In the genomic region with DNA sequence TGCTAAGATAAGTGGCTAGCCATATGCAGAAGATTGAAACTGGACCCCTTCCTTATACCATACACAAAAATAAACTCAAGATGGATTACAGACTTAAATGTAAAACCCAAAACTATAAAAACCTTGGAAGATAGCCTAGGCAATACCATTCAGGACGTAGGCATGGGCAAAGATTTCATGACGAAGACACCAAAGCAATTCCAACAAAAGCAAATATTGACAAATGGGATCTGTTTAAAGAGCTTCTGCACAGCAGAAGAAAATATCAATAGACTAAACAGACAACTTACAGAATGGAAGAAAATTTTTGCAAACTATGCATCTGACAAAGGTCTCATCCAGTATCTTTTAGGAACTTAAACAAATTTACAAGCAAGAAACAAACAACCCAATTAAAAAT, we compare ENCODE assay signal across 1 cellular context.
TF ChIP-seq lines count a peak whose summit lies in the region.
"Not testable (repeated sequence)": the region's sequence is repeated elsewhere in the genome, so short reads cannot be mapped to it uniquely, and the experiment has no call there.

No MANE protein-coding gene starts in this region.

TF ChIP-seq in HepG2, 621 proteins besides CTCF, POLR2A, EP300 and RAD21 (continued from another document):
- TF ChIP-seq, protein P1, sequence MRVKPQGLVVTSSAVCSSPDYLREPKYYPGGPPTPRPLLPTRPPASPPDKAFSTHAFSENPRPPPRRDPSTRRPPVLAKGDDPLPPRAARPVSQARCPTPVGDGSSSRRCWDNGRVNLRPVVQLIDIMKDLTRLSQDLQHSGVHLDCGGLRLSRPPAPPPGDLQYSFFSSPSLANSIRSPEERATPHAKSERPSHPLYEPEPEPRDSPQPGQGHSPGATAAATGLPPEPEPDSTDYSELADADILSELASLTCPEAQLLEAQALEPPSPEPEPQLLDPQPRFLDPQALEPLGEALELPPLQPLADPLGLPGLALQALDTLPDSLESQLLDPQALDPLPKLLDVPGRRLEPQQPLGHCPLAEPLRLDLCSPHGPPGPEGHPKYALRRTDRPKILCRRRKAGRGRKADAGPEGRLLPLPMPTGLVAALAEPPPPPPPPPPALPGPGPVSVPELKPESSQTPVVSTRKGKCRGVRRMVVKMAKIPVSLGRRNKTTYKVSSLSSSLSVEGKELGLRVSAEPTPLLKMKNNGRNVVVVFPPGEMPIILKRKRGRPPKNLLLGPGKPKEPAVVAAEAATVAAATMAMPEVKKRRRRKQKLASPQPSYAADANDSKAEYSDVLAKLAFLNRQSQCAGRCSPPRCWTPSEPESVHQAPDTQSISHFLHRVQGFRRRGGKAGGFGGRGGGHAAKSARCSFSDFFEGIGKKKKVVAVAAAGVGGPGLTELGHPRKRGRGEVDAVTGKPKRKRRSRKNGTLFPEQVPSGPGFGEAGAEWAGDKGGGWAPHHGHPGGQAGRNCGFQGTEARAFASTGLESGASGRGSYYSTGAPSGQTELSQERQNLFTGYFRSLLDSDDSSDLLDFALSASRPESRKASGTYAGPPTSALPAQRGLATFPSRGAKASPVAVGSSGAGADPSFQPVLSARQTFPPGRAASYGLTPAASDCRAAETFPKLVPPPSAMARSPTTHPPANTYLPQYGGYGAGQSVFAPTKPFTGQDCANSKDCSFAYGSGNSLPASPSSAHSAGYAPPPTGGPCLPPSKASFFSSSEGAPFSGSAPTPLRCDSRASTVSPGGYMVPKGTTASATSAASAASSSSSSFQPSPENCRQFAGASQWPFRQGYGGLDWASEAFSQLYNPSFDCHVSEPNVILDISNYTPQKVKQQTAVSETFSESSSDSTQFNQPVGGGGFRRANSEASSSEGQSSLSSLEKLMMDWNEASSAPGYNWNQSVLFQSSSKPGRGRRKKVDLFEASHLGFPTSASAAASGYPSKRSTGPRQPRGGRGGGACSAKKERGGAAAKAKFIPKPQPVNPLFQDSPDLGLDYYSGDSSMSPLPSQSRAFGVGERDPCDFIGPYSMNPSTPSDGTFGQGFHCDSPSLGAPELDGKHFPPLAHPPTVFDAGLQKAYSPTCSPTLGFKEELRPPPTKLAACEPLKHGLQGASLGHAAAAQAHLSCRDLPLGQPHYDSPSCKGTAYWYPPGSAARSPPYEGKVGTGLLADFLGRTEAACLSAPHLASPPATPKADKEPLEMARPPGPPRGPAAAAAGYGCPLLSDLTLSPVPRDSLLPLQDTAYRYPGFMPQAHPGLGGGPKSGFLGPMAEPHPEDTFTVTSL (CRISPR knock-in tag; IDR thresholded peaks at IDR 0.05; ENCODE audit: borderline replicate concordance) = peak; percentile 98
- TF ChIP-seq RXRB (CRISPR knock-in tag; IDR thresholded peaks at IDR 0.05; ENCODE audit: borderline replicate concordance) (0 out of 2 replicates have a peak, but pooled peaks have one; percentile 49), CREM (IDR thresholded peaks at IDR 0.05) (peak; percentile 40; the same call in 1 of the 2 replicates), ISL2 (CRISPR knock-in tag; IDR thresholded peaks at IDR 0.05) (peak; percentile 73), SALL1 (CRISPR knock-in tag; IDR thresholded peaks at IDR 0.05) (peak; percentile 14; the same call in 1 of the 2 replicates), POGZ (CRISPR knock-in tag; IDR thresholded peaks at IDR 0.05) (peak; percentile 65), SAP130 (CRISPR knock-in tag; IDR thresholded peaks at IDR 0.05; ENCODE audit: low read depth) (peak; percentile 19; the same call in 1 of the 2 replicates), GATAD2A (CRISPR knock-in tag; IDR thresholded peaks at IDR 0.05) (peak; percentile 86), FOXA3 (CRISPR knock-in tag; IDR thresholded peaks at IDR 0.05) (peak; percentile 87), SIX1 (CRISPR knock-in tag; IDR thresholded peaks at IDR 0.05; ENCODE audit: borderline replicate concordance) (peak; percentile 33; the same call in 1 of the 2 replicates), SOX5 (CRISPR knock-in tag; IDR thresholded peaks at IDR 0.05; ENCODE audit: borderline replicate concordance) (0 out of 2 replicates have a peak, but pooled peaks have one; percentile 37), FOXK1 (CRISPR knock-in tag; IDR thresholded peaks at IDR 0.05; ENCODE audit: borderline replicate concordance, low read depth) (peak; percentile 66; the same call in 1 of the 2 replicates), ZNF644 (CRISPR knock-in tag; IDR thresholded peaks at IDR 0.05; ENCODE audit: low read depth) (peak; percentile 59; the same call in 1 of the 2 replicates), FOXP1 (CRISPR knock-in tag; IDR thresholded peaks at IDR 0.05) (peak; percentile 75), NCOA2 (CRISPR knock-in tag; IDR thresholded peaks at IDR 0.05) (0 out of 2 replicates have a peak, but pooled peaks have one; percentile 44), FOXJ3 (CRISPR knock-in tag; IDR thresholded peaks at IDR 0.05; ENCODE audit: borderline replicate concordance) (peak; percentile 23; the same call in 1 of the 2 replicates), MIXL1 (CRISPR knock-in tag; IDR thresholded peaks at IDR 0.05) (peak; percentile 46; the same call in 1 of the 2 replicates), HMG20A (CRISPR knock-in tag; IDR thresholded peaks at IDR 0.05; ENCODE audit: borderline replicate concordance) (peak; percentile 74; the same call in 1 of the 2 replicates), SOX13 (CRISPR knock-in tag; conservative IDR thresholded peaks at IDR 0.05 in 1 of 2, IDR thresholded peaks at IDR 0.05 in 1 of 2) (peak in 1 of 2 experiments; percentile 67; a peak in 2 of 4 replicates), TCF7 (IDR thresholded peaks at IDR 0.05; ENCODE audit: low read depth) (peak; percentile 59; the same call in 1 of the 2 replicates), ZNF792 (CRISPR knock-in tag; IDR thresholded peaks at IDR 0.05) (0 out of 2 replicates have a peak, but pooled peaks have one; percentile 24), BCL6 (CRISPR knock-in tag; IDR thresholded peaks at IDR 0.05) (peak; percentile 73), CREB1 (CRISPR knock-in tag; IDR thresholded peaks at IDR 0.05) (0 out of 2 replicates have a peak, but pooled peaks have one; percentile 32), ZNF614 (CRISPR knock-in tag; IDR thresholded peaks at IDR 0.05; ENCODE audit: borderline replicate concordance) (0 out of 2 replicates have a peak, but pooled peaks have one; percentile 34), FOXO1 (CRISPR knock-in tag; IDR thresholded peaks at IDR 0.05) (peak; percentile 22; the same call in 1 of the 2 replicates)
- TF ChIP-seq CREM (CRISPR knock-in tag; IDR thresholded peaks at IDR 0.05); FOXP1 (IDR thresholded peaks at IDR 0.05); SOX13 (IDR thresholded peaks at IDR 0.05); CREB1 (IDR thresholded peaks at IDR 0.05): not testable (repeated sequence)
- TF ChIP-seq, protein P2, sequence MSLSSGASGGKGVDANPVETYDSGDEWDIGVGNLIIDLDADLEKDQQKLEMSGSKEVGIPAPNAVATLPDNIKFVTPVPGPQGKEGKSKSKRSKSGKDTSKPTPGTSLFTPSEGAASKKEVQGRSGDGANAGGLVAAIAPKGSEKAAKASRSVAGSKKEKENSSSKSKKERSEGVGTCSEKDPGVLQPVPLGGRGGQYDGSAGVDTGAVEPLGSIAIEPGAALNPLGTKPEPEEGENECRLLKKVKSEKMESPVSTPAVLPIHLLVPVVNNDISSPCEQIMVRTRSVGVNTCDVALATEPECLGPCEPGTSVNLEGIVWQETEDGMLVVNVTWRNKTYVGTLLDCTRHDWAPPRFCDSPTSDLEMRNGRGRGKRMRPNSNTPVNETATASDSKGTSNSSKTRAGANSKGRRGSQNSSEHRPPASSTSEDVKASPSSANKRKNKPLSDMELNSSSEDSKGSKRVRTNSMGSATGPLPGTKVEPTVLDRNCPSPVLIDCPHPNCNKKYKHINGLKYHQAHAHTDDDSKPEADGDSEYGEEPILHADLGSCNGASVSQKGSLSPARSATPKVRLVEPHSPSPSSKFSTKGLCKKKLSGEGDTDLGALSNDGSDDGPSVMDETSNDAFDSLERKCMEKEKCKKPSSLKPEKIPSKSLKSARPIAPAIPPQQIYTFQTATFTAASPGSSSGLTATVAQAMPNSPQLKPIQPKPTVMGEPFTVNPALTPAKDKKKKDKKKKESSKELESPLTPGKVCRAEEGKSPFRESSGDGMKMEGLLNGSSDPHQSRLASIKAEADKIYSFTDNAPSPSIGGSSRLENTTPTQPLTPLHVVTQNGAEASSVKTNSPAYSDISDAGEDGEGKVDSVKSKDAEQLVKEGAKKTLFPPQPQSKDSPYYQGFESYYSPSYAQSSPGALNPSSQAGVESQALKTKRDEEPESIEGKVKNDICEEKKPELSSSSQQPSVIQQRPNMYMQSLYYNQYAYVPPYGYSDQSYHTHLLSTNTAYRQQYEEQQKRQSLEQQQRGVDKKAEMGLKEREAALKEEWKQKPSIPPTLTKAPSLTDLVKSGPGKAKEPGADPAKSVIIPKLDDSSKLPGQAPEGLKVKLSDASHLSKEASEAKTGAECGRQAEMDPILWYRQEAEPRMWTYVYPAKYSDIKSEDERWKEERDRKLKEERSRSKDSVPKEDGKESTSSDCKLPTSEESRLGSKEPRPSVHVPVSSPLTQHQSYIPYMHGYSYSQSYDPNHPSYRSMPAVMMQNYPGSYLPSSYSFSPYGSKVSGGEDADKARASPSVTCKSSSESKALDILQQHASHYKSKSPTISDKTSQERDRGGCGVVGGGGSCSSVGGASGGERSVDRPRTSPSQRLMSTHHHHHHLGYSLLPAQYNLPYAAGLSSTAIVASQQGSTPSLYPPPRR (CRISPR knock-in tag; IDR thresholded peaks at IDR 0.05; ENCODE audit: borderline replicate concordance) = peak; percentile 48; the same call in 1 of the 2 replicates
- TF ChIP-seq, protein P3, sequence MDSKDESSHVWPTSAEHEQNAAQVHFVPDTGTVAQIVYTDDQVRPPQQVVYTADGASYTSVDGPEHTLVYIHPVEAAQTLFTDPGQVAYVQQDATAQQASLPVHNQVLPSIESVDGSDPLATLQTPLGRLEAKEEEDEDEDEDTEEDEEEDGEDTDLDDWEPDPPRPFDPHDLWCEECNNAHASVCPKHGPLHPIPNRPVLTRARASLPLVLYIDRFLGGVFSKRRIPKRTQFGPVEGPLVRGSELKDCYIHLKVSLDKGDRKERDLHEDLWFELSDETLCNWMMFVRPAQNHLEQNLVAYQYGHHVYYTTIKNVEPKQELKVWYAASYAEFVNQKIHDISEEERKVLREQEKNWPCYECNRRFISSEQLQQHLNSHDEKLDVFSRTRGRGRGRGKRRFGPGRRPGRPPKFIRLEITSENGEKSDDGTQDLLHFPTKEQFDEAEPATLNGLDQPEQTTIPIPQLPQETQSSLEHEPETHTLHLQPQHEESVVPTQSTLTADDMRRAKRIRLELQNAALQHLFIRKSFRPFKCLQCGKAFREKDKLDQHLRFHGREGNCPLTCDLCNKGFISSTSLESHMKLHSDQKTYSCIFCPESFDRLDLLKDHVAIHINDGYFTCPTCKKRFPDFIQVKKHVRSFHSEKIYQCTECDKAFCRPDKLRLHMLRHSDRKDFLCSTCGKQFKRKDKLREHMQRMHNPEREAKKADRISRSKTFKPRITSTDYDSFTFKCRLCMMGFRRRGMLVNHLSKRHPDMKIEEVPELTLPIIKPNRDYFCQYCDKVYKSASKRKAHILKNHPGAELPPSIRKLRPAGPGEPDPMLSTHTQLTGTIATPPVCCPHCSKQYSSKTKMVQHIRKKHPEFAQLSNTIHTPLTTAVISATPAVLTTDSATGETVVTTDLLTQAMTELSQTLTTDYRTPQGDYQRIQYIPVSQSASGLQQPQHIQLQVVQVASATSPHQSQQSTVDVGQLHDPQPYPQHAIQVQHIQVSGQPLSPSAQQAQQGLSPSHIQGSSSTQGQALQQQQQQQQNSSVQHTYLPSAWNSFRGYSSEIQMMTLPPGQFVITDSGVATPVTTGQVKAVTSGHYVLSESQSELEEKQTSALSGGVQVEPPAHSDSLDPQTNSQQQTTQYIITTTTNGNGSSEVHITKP (CRISPR knock-in tag; IDR thresholded peaks at IDR 0.05; ENCODE audit: low read depth) = 0 out of 2 replicates have a peak, but pooled peaks have one; percentile 63
- TF ChIP-seq, protein P4, sequence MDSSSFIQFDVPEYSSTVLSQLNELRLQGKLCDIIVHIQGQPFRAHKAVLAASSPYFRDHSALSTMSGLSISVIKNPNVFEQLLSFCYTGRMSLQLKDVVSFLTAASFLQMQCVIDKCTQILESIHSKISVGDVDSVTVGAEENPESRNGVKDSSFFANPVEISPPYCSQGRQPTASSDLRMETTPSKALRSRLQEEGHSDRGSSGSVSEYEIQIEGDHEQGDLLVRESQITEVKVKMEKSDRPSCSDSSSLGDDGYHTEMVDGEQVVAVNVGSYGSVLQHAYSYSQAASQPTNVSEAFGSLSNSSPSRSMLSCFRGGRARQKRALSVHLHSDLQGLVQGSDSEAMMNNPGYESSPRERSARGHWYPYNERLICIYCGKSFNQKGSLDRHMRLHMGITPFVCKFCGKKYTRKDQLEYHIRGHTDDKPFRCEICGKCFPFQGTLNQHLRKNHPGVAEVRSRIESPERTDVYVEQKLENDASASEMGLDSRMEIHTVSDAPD (CRISPR knock-in tag; IDR thresholded peaks at IDR 0.05) = 0 out of 2 replicates have a peak, but pooled peaks have one; percentile 35
- TF ChIP-seq, protein P5, sequence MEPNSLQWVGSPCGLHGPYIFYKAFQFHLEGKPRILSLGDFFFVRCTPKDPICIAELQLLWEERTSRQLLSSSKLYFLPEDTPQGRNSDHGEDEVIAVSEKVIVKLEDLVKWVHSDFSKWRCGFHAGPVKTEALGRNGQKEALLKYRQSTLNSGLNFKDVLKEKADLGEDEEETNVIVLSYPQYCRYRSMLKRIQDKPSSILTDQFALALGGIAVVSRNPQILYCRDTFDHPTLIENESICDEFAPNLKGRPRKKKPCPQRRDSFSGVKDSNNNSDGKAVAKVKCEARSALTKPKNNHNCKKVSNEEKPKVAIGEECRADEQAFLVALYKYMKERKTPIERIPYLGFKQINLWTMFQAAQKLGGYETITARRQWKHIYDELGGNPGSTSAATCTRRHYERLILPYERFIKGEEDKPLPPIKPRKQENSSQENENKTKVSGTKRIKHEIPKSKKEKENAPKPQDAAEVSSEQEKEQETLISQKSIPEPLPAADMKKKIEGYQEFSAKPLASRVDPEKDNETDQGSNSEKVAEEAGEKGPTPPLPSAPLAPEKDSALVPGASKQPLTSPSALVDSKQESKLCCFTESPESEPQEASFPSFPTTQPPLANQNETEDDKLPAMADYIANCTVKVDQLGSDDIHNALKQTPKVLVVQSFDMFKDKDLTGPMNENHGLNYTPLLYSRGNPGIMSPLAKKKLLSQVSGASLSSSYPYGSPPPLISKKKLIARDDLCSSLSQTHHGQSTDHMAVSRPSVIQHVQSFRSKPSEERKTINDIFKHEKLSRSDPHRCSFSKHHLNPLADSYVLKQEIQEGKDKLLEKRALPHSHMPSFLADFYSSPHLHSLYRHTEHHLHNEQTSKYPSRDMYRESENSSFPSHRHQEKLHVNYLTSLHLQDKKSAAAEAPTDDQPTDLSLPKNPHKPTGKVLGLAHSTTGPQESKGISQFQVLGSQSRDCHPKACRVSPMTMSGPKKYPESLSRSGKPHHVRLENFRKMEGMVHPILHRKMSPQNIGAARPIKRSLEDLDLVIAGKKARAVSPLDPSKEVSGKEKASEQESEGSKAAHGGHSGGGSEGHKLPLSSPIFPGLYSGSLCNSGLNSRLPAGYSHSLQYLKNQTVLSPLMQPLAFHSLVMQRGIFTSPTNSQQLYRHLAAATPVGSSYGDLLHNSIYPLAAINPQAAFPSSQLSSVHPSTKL (CRISPR knock-in tag; IDR thresholded peaks at IDR 0.05) = peak; percentile 85
